Comparison of ENCODE assay signal across 8 cellular contexts in genomic region chr6:169556758-169557505, GRCh38.
DNase-seq lines count a peak whose midpoint lies in the region; ATAC-seq and TF ChIP-seq lines count a peak whose summit lies in the region.

No MANE protein-coding gene starts in this region.

- H3K36me3 Mint-ChIP-seq in activated CD4-positive, alpha-beta T cell treated with anti-CD3 and anti-CD28 coated beads, Interleukin-2, amount 10 ng/mL, durations not matched to agents 7 days and 5 days (ENCODE audit: low read depth) = peaks cover 3% of the 10 kb centered on the region
- peaks cover 19% of the 10 kb centered on the region for H3K36me3 Mint-ChIP-seq in progenitor cell of endocrine pancreas (ENCODE audit: insufficient read depth)

- H3K27ac Mint-ChIP-seq in activated CD4-positive, alpha-beta T cell treated with anti-CD3 and anti-CD28 coated beads, Interleukin-2, amount 10 ng/mL, durations not matched to agents 7 days and 5 days = peak overlapping the region; percentile 54
- no peak overlapping the region for H3K27ac Mint-ChIP-seq in progenitor cell of endocrine pancreas

- H3K9me3 ChIP-seq in PC-3 (ENCODE audit: low read length) = no peaks in the 10 kb centered on the region

- intact Hi-C loops in PC-3 (cut with micrococcal nuclease) = loop anchor here (5.0 kb wide), 1 partner anchor 45 kb away; no protein-coding TSS in a partner anchor

- H4K20me1 ChIP-seq in PC-3 (ENCODE audit: low read length) = no peaks in the 10 kb centered on the region

- no peak overlapping the region for H3K27ac ChIP-seq in PC-3 (ENCODE audit: low read length)

- no peaks in the 10 kb centered on the region for H3K9me3 Mint-ChIP-seq in activated CD4-positive, alpha-beta T cell treated with anti-CD3 and anti-CD28 coated beads, Interleukin-2, amount 10 ng/mL, durations not matched to agents 7 days and 5 days
- peaks cover 11% of the 10 kb centered on the region for H3K9me3 Mint-ChIP-seq in progenitor cell of endocrine pancreas (ENCODE audit: low read depth)

- no peaks in the 10 kb centered on the region for H3K27me3 ChIP-seq in PC-3 (ENCODE audit: low read length)

- peak overlapping the region; percentile 33 for H3K4me3 Mint-ChIP-seq in activated CD4-positive, alpha-beta T cell treated with anti-CD3 and anti-CD28 coated beads, Interleukin-2, amount 10 ng/mL, durations not matched to agents 7 days and 5 days
- no peak overlapping the region for H3K4me3 Mint-ChIP-seq in progenitor cell of endocrine pancreas (ENCODE audit: low read depth)

- no peak overlapping the region for H3K9ac ChIP-seq in PC-3 (ENCODE audit: low read length)

- H3K9me2 ChIP-seq in PC-3 (replicated peaks; ENCODE audit: low read length) = no peaks in the 10 kb centered on the region

- H3K4me2 ChIP-seq in PC-3 (ENCODE audit: low read length) = no peak overlapping the region

- H3K36me3 ChIP-seq in PC-3 (ENCODE audit: low read depth, low read length) = no peaks in the 10 kb centered on the region; the same call in 1 of the 2 replicates

- TF ChIP-seq CTCF in PC-3 (conservative IDR thresholded peaks at IDR 0.05; ENCODE audit: low read depth, low read length) (no peak), progenitor cell of endocrine pancreas (IDR thresholded peaks at IDR 0.05; ENCODE audit: unreplicated experiment) (no peak), foreskin fibroblast (IDR thresholded peaks at IDR 0.05; ENCODE audit: low read depth, low read length) (no peak)

- ATAC-seq in GM19035 (IDR thresholded peaks at IDR 0.05; ENCODE audit: unreplicated experiment) (peak; percentile 99), HG02852 (IDR thresholded peaks at IDR 0.05; ENCODE audit: unreplicated experiment) (peak; percentile 100), PC-3 (no peak)

- CTCF ChIA-PET in activated CD4-positive, alpha-beta T cell treated with anti-CD3 and anti-CD28 coated beads, Interleukin-2, amount 10 ng/mL, durations not matched to agents 7 days and 5 days (lab: Charles Lee) = no interaction called here
- CTCF ChIA-PET in PC-3 (lab: Charles Lee) = no interaction called here

- DNase-seq in activated CD4-positive, alpha-beta T cell treated with anti-CD3 and anti-CD28 coated beads, Interleukin-2, amount 10 ng/mL, durations not matched to agents 7 days and 5 days = peak; percentile 64
- peak; percentile 12 to 31 for DNase-seq in stimulated activated CD4-positive, alpha-beta T cell treated with anti-CD3 and anti-CD28 coated beads, Interleukin-4, amount 100 ng/mL, for 48 hours (ENCODE audit: low read depth in 2 of 2)
- DNase-seq in NCI-H2081 (lab: John Stamatoyannopoulos, UW) (no peak), PC-3 (no peak), progenitor cell of endocrine pancreas (ENCODE audit: low spot score, unreplicated experiment) (no peak), foreskin fibroblast (no peak)

- H3K27me3 Mint-ChIP-seq in activated CD4-positive, alpha-beta T cell treated with anti-CD3 and anti-CD28 coated beads, Interleukin-2, amount 10 ng/mL, durations not matched to agents 7 days and 5 days = peaks cover 19% of the 10 kb centered on the region
- no peaks in the 10 kb centered on the region for H3K27me3 Mint-ChIP-seq in progenitor cell of endocrine pancreas

- H3K4me3 ChIP-seq in PC-3 (ENCODE audit: low read length) (no peak overlapping the region), foreskin fibroblast (ENCODE audit: low read depth in 1 of 2, low read length in 2 of 2) (no peak overlapping the region)

- no TSS peak for BruUV-seq in PC-3 (replicated peaks; lab: Mats Ljungman, UMichigan)

- no peaks in the 10 kb centered on the region for H3F3A ChIP-seq in PC-3 (ENCODE audit: low read length, unreplicated experiment)

- peaks cover 19% of the 10 kb centered on the region for H3K4me1 Mint-ChIP-seq in activated CD4-positive, alpha-beta T cell treated with anti-CD3 and anti-CD28 coated beads, Interleukin-2, amount 10 ng/mL, durations not matched to agents 7 days and 5 days
- H3K4me1 Mint-ChIP-seq in progenitor cell of endocrine pancreas (ENCODE audit: low read depth) = peaks cover under 1% of the 10 kb centered on the region

- H3K79me2 ChIP-seq in PC-3 (ENCODE audit: low read length) = no peaks in the 10 kb centered on the region

- no peak overlapping the region for H2AFZ ChIP-seq in PC-3 (ENCODE audit: low read length)

- POLR2A ChIA-PET in activated CD4-positive, alpha-beta T cell treated with anti-CD3 and anti-CD28 coated beads, Interleukin-2, amount 10 ng/mL, durations not matched to agents 7 days and 5 days (lab: Charles Lee) = no interaction called here
- POLR2A ChIA-PET in PC-3 (lab: Charles Lee; ENCODE audit: unreplicated experiment) = no interaction called here

- H3K4me1 ChIP-seq in PC-3 (ENCODE audit: insufficient read depth, low read length) = peaks cover 17% of the 10 kb centered on the region

Comparison
In these comparisons a context has a peak if more than half of its experiments do, and no peak if none do; other contexts are left out.
1. DNase-seq: peak in activated CD4-positive, alpha-beta T cell treated with anti-CD3 and anti-CD28 coated beads, Interleukin-2, amount 10 ng/mL, durations not matched to agents 7 days and 5 days (single experiment) and stimulated activated CD4-positive, alpha-beta T cell treated with anti-CD3 and anti-CD28 coated beads, Interleukin-4, amount 100 ng/mL, for 48 hours (2 of 2); none in NCI-H2081 (0 of 2), PC-3 (single experiment), progenitor cell of endocrine pancreas (single experiment) and foreskin fibroblast (0 of 2).